In genomic region chrX:110318664-110318968, GRCh38 we compare ENCODE assay signal across 8 cellular contexts. TPM values are rescaled to one million over a fixed set of nuclear protein-coding genes. Genes with fewer than 3 reads are reported as not detected.
DNase-seq lines count a peak whose midpoint lies in the region; ATAC-seq and TF ChIP-seq lines count a peak whose summit lies in the region.

No MANE protein-coding gene starts in this region.

- H3K9me3 Mint-ChIP-seq in T-helper 1 cell treated with Interleukin-12 subunit alpha and Interleukin-12 subunit beta and Interleukin-4 antibody, amounts not matched to agents 30 μg/mL and 1 μg/mL, for 36 hours: no peaks in the 10 kb centered on the region

- ATAC-seq in HG03442 (IDR thresholded peaks at IDR 0.05; ENCODE audit: unreplicated experiment) (peak; percentile 11), right lobe of liver (peak; percentile 49 to 66 (median 54)), upper lobe of right lung (peak; percentile 42)

- H3K36me3 ChIP-seq in adrenal gland (replicated peaks in 1 of 2) (no peaks in the 10 kb centered on the region), right lobe of liver (no peaks in the 10 kb centered on the region), upper lobe of right lung (no peaks in the 10 kb centered on the region)

- peak overlapping the region in 2 of 4 donors; percentile 19 to 68 for H3K4me3 ChIP-seq in adrenal gland
- peak overlapping the region; percentile 34 to 71 (median 66) for H3K4me3 ChIP-seq in right lobe of liver
- peak overlapping the region; percentile 53 for H3K4me3 ChIP-seq in upper lobe of right lung

- peak overlapping the region; percentile 93 for H3K27ac Mint-ChIP-seq in T-helper 1 cell treated with Interleukin-12 subunit alpha and Interleukin-12 subunit beta and Interleukin-4 antibody, amounts not matched to agents 30 μg/mL and 1 μg/mL, for 36 hours

- TF ChIP-seq CTCF in adrenal gland (IDR thresholded peaks at IDR 0.05) (no peak), right lobe of liver (IDR thresholded peaks at IDR 0.05) (no peak), upper lobe of right lung (IDR thresholded peaks at IDR 0.05) (no peak)

- peak overlapping the region; percentile 93 for H3K4me3 Mint-ChIP-seq in T-helper 1 cell treated with Interleukin-12 subunit alpha and Interleukin-12 subunit beta and Interleukin-4 antibody, amounts not matched to agents 30 μg/mL and 1 μg/mL, for 36 hours

- H3K27me3 Mint-ChIP-seq in T-helper 1 cell treated with Interleukin-12 subunit alpha and Interleukin-12 subunit beta and Interleukin-4 antibody, amounts not matched to agents 30 μg/mL and 1 μg/mL, for 36 hours (ENCODE audit: low read depth): peaks cover 13% of the 10 kb centered on the region

- no peaks in the 10 kb centered on the region for H3K4me1 ChIP-seq in adrenal gland (replicated peaks in 1 of 2)
- no peaks in the 10 kb centered on the region for H3K4me1 ChIP-seq in right lobe of liver
- no peaks in the 10 kb centered on the region for H3K4me1 ChIP-seq in upper lobe of right lung

- H3K4me1 Mint-ChIP-seq in T-helper 1 cell treated with Interleukin-12 subunit alpha and Interleukin-12 subunit beta and Interleukin-4 antibody, amounts not matched to agents 30 μg/mL and 1 μg/mL, for 36 hours (ENCODE audit: low read depth): peaks cover 16% of the 10 kb centered on the region

- H3K27me3 ChIP-seq in adrenal gland (no peaks in the 10 kb centered on the region), right lobe of liver (no peaks in the 10 kb centered on the region), upper lobe of right lung (no peaks in the 10 kb centered on the region)

- H3K27ac ChIP-seq in adrenal gland (peak overlapping the region in 4 of 5 donors; percentile 68 to 91 (median 82)), right lobe of liver (peak overlapping the region; percentile 33 to 73 (median 53)), upper lobe of right lung (peak overlapping the region; percentile 76)

- DNase-seq in T-helper 1 cell (no peak), adrenal gland (no peak), right lobe of liver (no peak), upper lobe of right lung (no peak), mucosa of gallbladder (ENCODE audit: low spot score) (no peak), COLO668 (lab: John Stamatoyannopoulos, UW; ENCODE audit: unreplicated experiment) (no peak)

- TF ChIP-seq POLR2A in adrenal gland (IDR thresholded peaks at IDR 0.05): no peak
- TF ChIP-seq POLR2A in right lobe of liver (IDR thresholded peaks at IDR 0.05): no peak

- no peaks in the 10 kb centered on the region for H3K36me3 Mint-ChIP-seq in T-helper 1 cell treated with Interleukin-12 subunit alpha and Interleukin-12 subunit beta and Interleukin-4 antibody, amounts not matched to agents 30 μg/mL and 1 μg/mL, for 36 hours (ENCODE audit: low read depth)

- H3K9me3 ChIP-seq in adrenal gland (replicated peaks in 1 of 3) (no peaks in the 10 kb centered on the region), right lobe of liver (no peaks in the 10 kb centered on the region), upper lobe of right lung (no peaks in the 10 kb centered on the region)

- 4 to 26% (median 19%) methylated on average over 1 to 4 of the region's 4 CpGs for WGBS in adrenal gland, 4 donors
- WGBS in right lobe of liver (ENCODE audit: insufficient coverage, low coverage, low lambda C conversion rate, missing lambda C conversion rate): 19% methylated on average over 4 of the region's 4 CpGs

- intact Hi-C loops in adrenal gland (cut with DNase I): no loop called here
- intact Hi-C loops in right lobe of liver (cut with DNase I): no loop called here
- intact Hi-C loops in upper lobe of right lung (cut with DNase I): no loop called here

RNA-seq across cellular contexts. Expression of gene AMMECR1, which starts 0.7 kb away (rescaled TPM):
- total RNA-seq in adrenal gland (1 to 10 TPM; 3.4 to 9.7 (median 7.8) TPM), right lobe of liver (1 to 10 TPM; 3.1 to 3.9 (median 3.4) TPM), upper lobe of right lung (6.1 TPM), mucosa of gallbladder (5.7 TPM)
- polyA plus RNA-seq in adrenal gland: 10 to 100 TPM in 1 of 3 donors, 1 to 10 TPM in 2; 2.6 to 11.9 (median 3.4) TPM

RNA-seq across cellular contexts. Expression of gene RTL9, which starts 40.0 kb away (rescaled TPM):
- total RNA-seq in adrenal gland (under 1 TPM in 7 of 8 donors, not detected in 1; 0.04 to 0.46 (median 0.07) TPM), right lobe of liver (under 1 TPM in 4 of 6 experiments, not detected in 2; 0.09 to 0.29 (median 0.14) TPM), upper lobe of right lung (not detected), mucosa of gallbladder (0.17 TPM)
- under 1 TPM; 0.08 to 0.66 (median 0.10) TPM for polyA plus RNA-seq in adrenal gland
